In the genomic region with DNA sequence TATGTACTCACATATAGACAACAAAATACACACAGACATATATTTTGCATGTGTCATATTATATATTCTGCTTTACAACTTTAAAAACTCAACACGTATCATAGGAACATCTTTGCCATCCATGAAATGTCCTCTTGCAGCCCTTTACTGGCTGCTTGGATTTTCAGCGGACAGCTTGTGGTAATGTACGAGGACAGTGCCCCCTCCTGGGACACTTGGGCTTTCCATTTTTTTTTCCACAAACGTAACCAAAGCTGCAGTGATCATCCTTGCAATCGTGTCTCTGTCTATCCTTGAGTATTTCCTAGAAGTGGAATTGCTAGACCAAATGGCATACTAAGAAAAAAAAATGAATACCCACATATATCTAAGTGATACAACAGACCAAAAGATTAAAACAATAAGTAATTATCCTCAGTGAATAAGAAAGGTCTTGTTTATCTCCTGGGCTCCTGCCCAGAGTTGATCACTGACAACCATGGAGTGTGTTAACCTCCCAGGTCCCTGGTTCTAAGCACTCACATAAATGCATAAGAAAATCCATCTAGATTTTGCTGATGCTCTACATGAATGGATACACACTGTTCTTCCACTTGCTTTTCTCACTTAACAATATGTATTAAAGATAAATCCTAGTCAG, we compare ENCODE assay signal across 2 cellular contexts.
TF ChIP-seq lines count a peak whose summit lies in the region.

No MANE protein-coding gene starts in this region.

TF ChIP-seq in H1, 55 proteins besides CTCF, POLR2A, EP300 and RAD21:
- TF ChIP-seq USF2 (IDR thresholded peaks at IDR 0.05; ENCODE audit: low read length) (no peak), JUN (IDR thresholded peaks at IDR 0.05; ENCODE audit: low read depth, low read length) (no peak), SIX5 (IDR thresholded peaks at IDR 0.05; ENCODE audit: low read depth, low read length) (no peak), HDAC6 (IDR thresholded peaks at IDR 0.05; ENCODE audit: low read depth, low read length) (no peak)

TF ChIP-seq in GM12891, 5 proteins besides CTCF, POLR2A, EP300 and RAD21:
- TF ChIP-seq PAX5 (IDR thresholded peaks at IDR 0.05; ENCODE audit: insufficient read depth, low read length, severe bottlenecking) (no peak), POLR2AphosphoS5 (IDR thresholded peaks at IDR 0.05; ENCODE audit: low read depth, low read length) (no peak)
